In the genomic region with DNA sequence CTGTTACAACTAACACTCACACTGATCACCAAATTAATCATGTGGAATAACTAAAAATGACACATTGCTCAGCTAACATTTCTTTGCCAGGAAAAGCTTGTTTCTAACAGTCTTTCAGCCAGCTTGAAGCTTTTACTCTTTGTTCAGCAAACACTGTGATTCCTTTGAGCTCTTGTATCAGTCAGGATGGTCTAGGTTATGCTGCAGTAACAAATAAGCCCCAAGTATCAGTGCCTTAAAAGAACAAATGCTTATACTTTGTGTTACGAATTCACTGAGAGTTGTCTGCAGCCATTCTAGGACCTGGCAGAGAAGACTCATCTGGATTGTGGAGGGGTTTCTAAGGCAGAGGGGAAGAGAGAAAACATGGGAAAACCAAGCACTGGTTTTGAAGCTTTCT, we compare ENCODE assay signal across 8 cellular contexts. TPM values are rescaled to one million over a fixed set of nuclear protein-coding genes. Genes with fewer than 3 reads are reported as not detected.
"Had no signal": no experiment of that assay in that cellular context is flagged by ENCODE, and none has a peak within 500 bp of the region (broad histone marks: within the 10 kb centered on the region; RNA-seq: fewer than 3 reads in every experiment).

No MANE protein-coding gene starts in this region.

- DNase-seq: GDM1, GF-D8 had no signal

- ATAC-seq: GM12878 had no signal

- H3K4me3 ChIP-seq: GM12878 had no signal

- FAIRE-seq: G401.6, GM12878, GM12891, GM12892, GM18507, GM19239 had no signal

RNA-seq across cellular contexts. Expression of a gene that starts 47.6 kb away (rescaled TPM):
- total RNA-seq: GM12878 had no signal
- polyA plus RNA-seq: GM12878 had no signal
